Comparison of ENCODE assay signal across 18 cellular contexts in genomic region chr11:27462543-27462942, GRCh38.
DNase-seq lines count a peak whose midpoint lies in the region; ATAC-seq, FAIRE-seq and TF ChIP-seq lines count a peak whose summit lies in the region.
"Had no signal": no experiment of that assay in that cellular context is flagged by ENCODE, and none has a peak within 500 bp of the region (broad histone marks: within the 10 kb centered on the region; RNA-seq: fewer than 3 reads in every experiment).

No MANE protein-coding gene starts in this region.

- no peaks in the 10 kb centered on the region for H3K9me3 Mint-ChIP-seq in nephron
- H3K9me3 Mint-ChIP-seq: CD8-positive, alpha-beta T cell; dendritic cell treated with granulocyte-macrophage colony-stimulating factor and Interleukin-4, amounts not matched to agents 40 ng/mL and 50 ng/mL, for 4 days; IgD-negative memory B cell had no signal

- peaks cover 51% of the 10 kb centered on the region for H3K4me1 Mint-ChIP-seq in nephron

- DNase-seq in GF-D8 (lab: John Stamatoyannopoulos, UW), result peak; percentile 56
- DNase-seq in RCC 7860 (ENCODE audit: low spot score), result peak; percentile 57
- DNase-seq in choroid plexus epithelial cell (ENCODE audit: low read depth), result peak; percentile 48
- DNase-seq in DMS 273 (lab: John Stamatoyannopoulos, UW; ENCODE audit: unreplicated experiment), result no peak
- DNase-seq: activated CD4-positive, alpha-beta T cell treated with anti-CD3 and anti-CD28 coated beads, Interleukin-2, amount 50 U/mL, for 1 hour; activated naive CD4-positive, alpha-beta T cell treated with Interleukin-2 at 50 U/mL for 16 hours; CD8-positive, alpha-beta T cell; left cardiac atrium; NCI-H1092 treated with DMSO at 0.1 percent for 48 hours; NCI-H526 had no signal

- H3K4me3 ChIP-seq in choroid plexus epithelial cell (ENCODE audit: low read depth, low read length), result no peak overlapping the region
- H3K4me3 ChIP-seq: SK-N-MC had no signal

- H3K27me3 Mint-ChIP-seq in nephron (ENCODE audit: low read depth), result no peaks in the 10 kb centered on the region
- H3K27me3 Mint-ChIP-seq: dendritic cell treated with granulocyte-macrophage colony-stimulating factor and Interleukin-4, amounts not matched to agents 40 ng/mL and 50 ng/mL, for 4 days had no signal

- H3K27ac Mint-ChIP-seq in nephron, result peak overlapping the region; percentile 48 to 81 (median 73)
- H3K27ac Mint-ChIP-seq: CD8-positive, alpha-beta T cell; IgD-negative memory B cell had no signal

- TF ChIP-seq CTCF in choroid plexus epithelial cell (conservative IDR thresholded peaks at IDR 0.05; ENCODE audit: low read depth, low read length) (no peak), nephron (IDR thresholded peaks at IDR 0.05; ENCODE audit: unreplicated experiment in 3 of 3) (no peak)

- no peak for FAIRE-seq in RCC 7860 (lab: Jason Lieb, UNC)

- H3K36me3 Mint-ChIP-seq in nephron (ENCODE audit: low read depth), result peaks cover 3% of the 10 kb centered on the region
- H3K36me3 Mint-ChIP-seq: CD8-positive, alpha-beta T cell had no signal

- H3K4me3 Mint-ChIP-seq in nephron, result no peak overlapping the region
- H3K4me3 Mint-ChIP-seq: CD8-positive, alpha-beta T cell; dendritic cell treated with granulocyte-macrophage colony-stimulating factor and Interleukin-4, amounts not matched to agents 40 ng/mL and 50 ng/mL, for 4 days; IgD-negative memory B cell had no signal

- ATAC-seq in GM19452 (IDR thresholded peaks at IDR 0.05; ENCODE audit: unreplicated experiment) (no peak), GM21786 (IDR thresholded peaks at IDR 0.05; ENCODE audit: unreplicated experiment) (no peak), HG03342 (IDR thresholded peaks at IDR 0.05; ENCODE audit: unreplicated experiment) (no peak)
- ATAC-seq: CD8-positive, alpha-beta T cell; esophagus mucosa; left cardiac atrium had no signal
